ENCODE assay signal across 10 cellular contexts in the genomic region with DNA sequence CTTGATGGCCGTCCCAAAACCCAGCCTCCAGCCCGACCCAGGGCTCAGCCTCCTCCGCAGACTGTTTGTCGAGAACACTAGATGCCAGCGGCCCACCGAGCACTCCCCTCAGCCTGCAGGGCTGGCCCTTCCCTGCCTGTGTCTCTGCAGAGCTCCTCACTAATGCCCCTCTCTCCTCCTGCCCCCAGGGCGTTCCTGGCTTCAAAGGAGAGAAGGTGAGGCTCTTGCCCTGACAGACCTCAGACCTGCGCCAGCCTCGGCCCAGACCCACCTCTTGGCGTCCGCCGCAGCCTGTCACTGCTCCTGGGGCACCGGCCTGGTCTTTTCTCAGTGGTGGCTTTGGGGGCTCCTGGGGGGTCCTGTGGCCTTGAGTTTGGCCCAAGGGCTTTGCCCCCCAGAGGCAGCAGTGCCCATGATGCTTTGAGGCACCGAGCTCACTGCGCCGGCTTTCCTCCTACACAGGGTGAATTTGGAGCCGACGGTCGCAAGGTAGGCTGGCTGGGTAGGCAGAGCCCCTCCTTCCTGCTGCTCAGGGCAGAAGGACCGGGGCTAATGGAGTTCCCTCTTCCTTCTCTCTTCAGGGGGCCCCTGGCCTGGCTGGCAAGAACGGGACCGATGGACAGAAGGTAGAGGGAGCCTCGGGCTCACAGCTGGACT. TPM values are rescaled to one million over a fixed set of nuclear protein-coding genes. Genes with fewer than 3 reads are reported as not detected.
DNase-seq lines count a peak whose midpoint lies in the region; ATAC-seq and TF ChIP-seq lines count a peak whose summit lies in the region.
"Had no signal": no experiment of that assay in that cellular context is flagged by ENCODE, and none has a peak within 500 bp of the region (broad histone marks: within the 10 kb centered on the region; RNA-seq: fewer than 3 reads in every experiment).

No MANE protein-coding gene starts in this region.

- DNase-seq in activated CD4-positive, alpha-beta T cell treated with anti-CD3 and anti-CD28 coated beads for 36 hours: peak; percentile 0
- no peak for DNase-seq in activated CD4-positive, alpha-beta T cell treated with anti-CD3 and anti-CD28 coated beads for 4 hours
- peak in 7 of 10 donors; percentile 0 to 37 (median 25) for DNase-seq in dorsolateral prefrontal cortex
- peak; percentile 43 for DNase-seq in lower lobe of right lung
- peak; percentile 59 to 76 for DNase-seq in suprapubic skin (ENCODE audit: low spot score in 2 of 2)
- no peak for DNase-seq in DMS79 (lab: John Stamatoyannopoulos, UW)
- no peak for DNase-seq in HAP-1 (ENCODE audit: low spot score in 2 of 2)
- DNase-seq in GF-D8 (lab: John Stamatoyannopoulos, UW): no peak
- DNase-seq: immature natural killer cell had no signal

- peaks cover 1% of the 10 kb centered on the region for H3K36me3 Mint-ChIP-seq in activated CD4-positive, alpha-beta T cell treated with anti-CD3 and anti-CD28 coated beads for 36 hours (ENCODE audit: low read depth)
- H3K36me3 Mint-ChIP-seq: immature natural killer cell had no signal

- intact Hi-C loops in activated CD4-positive, alpha-beta T cell treated with anti-CD3 and anti-CD28 coated beads for 36 hours (cut with DNase I, micrococcal nuclease): no loop called here
- intact Hi-C loops in dorsolateral prefrontal cortex (cut with DNase I) (no loop called here), lower lobe of right lung (cut with DNase I) (no loop called here)

- H3K4me1 ChIP-seq in lower lobe of right lung: no peaks in the 10 kb centered on the region
- peaks cover 6% of the 10 kb centered on the region for H3K4me1 ChIP-seq in suprapubic skin
- no peaks in the 10 kb centered on the region for H3K4me1 ChIP-seq in HAP-1

- H3K9me3 Mint-ChIP-seq in activated CD4-positive, alpha-beta T cell treated with anti-CD3 and anti-CD28 coated beads for 36 hours (ENCODE audit: low read depth): no peaks in the 10 kb centered on the region
- H3K9me3 Mint-ChIP-seq: HFFc6 had no signal

- no peak for TF ChIP-seq POLR2A in suprapubic skin (IDR thresholded peaks at IDR 0.05)

- H3K9me3 ChIP-seq in lower lobe of right lung: peaks cover 5% of the 10 kb centered on the region
- H3K9me3 ChIP-seq in suprapubic skin: no peaks in the 10 kb centered on the region
- no peaks in the 10 kb centered on the region for H3K9me3 ChIP-seq in HAP-1

- no peak for TF ChIP-seq CTCF in dorsolateral prefrontal cortex (IDR thresholded peaks at IDR 0.05 in 54 of 56, conservative IDR thresholded peaks at IDR 0.05 in 2 of 56; ENCODE audit: low read depth in 1 of 56, partially characterized antibody in 56 of 56)
- TF ChIP-seq CTCF in lower lobe of right lung (IDR thresholded peaks at IDR 0.05): no peak
- TF ChIP-seq CTCF in suprapubic skin (IDR thresholded peaks at IDR 0.05): no peak

- H3K36me3 ChIP-seq in lower lobe of right lung (peaks cover 89% of the 10 kb centered on the region), suprapubic skin (peaks cover 85% of the 10 kb centered on the region), HAP-1 (replicated peaks) (peaks cover 12% of the 10 kb centered on the region)

- H3K27me3 ChIP-seq in dorsolateral prefrontal cortex (peaks cover 0 to 5% (median 0%) of the 10 kb centered on the region in 45 donors), lower lobe of right lung (ENCODE audit: low read depth) (no peaks in the 10 kb centered on the region), suprapubic skin (no peaks in the 10 kb centered on the region), HAP-1 (ENCODE audit: low read depth) (no peaks in the 10 kb centered on the region)

- POLR2A ChIA-PET in activated CD4-positive, alpha-beta T cell treated with anti-CD3 and anti-CD28 coated beads for 36 hours (lab: Charles Lee): no interaction called here

- in situ Hi-C loops in HAP-1 (cut with MboI; ENCODE audit: low sequenced_read_pairs): no loop called here

- H3K4me1 Mint-ChIP-seq in activated CD4-positive, alpha-beta T cell treated with anti-CD3 and anti-CD28 coated beads for 36 hours: no peaks in the 10 kb centered on the region
- H3K4me1 Mint-ChIP-seq: immature natural killer cell had no signal

- no peak for TF ChIP-seq EP300 in suprapubic skin (IDR thresholded peaks at IDR 0.05)

- WGBS in suprapubic skin: 89% methylated on average over 14 of the region's 23 CpGs

- ATAC-seq in activated CD4-positive, alpha-beta T cell treated with anti-CD3 and anti-CD28 coated beads for 36 hours: no peak
- ATAC-seq in lower lobe of right lung: no peak

- CTCF ChIA-PET in activated CD4-positive, alpha-beta T cell treated with anti-CD3 and anti-CD28 coated beads for 36 hours (lab: Charles Lee): interaction anchor here (0.6 kb wide), 1 partner anchor 54 kb away, joined by 3 read pairs; no protein-coding TSS in a partner anchor

- H3K4me3 ChIP-seq in dorsolateral prefrontal cortex (no peak overlapping the region), lower lobe of right lung (no peak overlapping the region), suprapubic skin (no peak overlapping the region), HAP-1 (no peak overlapping the region)

- H3K27me3 Mint-ChIP-seq in activated CD4-positive, alpha-beta T cell treated with anti-CD3 and anti-CD28 coated beads for 36 hours: no peaks in the 10 kb centered on the region

- no peak overlapping the region for H3K27ac Mint-ChIP-seq in activated CD4-positive, alpha-beta T cell treated with anti-CD3 and anti-CD28 coated beads for 36 hours
- H3K27ac Mint-ChIP-seq: HFFc6 had no signal

- no peak overlapping the region for H3K4me3 Mint-ChIP-seq in activated CD4-positive, alpha-beta T cell treated with anti-CD3 and anti-CD28 coated beads for 36 hours
- H3K4me3 Mint-ChIP-seq: HFFc6, immature natural killer cell had no signal

- H3K27ac ChIP-seq in dorsolateral prefrontal cortex (no peak overlapping the region), lower lobe of right lung (no peak overlapping the region), suprapubic skin (no peak overlapping the region)

RNA-seq across cellular contexts. Expression of gene COL6A2, which starts 18.4 kb away (rescaled TPM):
- 1 to 10 TPM; 3.3 to 3.4 TPM for total RNA-seq in activated CD4-positive, alpha-beta T cell treated with anti-CD3 and anti-CD28 coated beads for 36 hours
- total RNA-seq in dorsolateral prefrontal cortex: 10 to 100 TPM in 83 of 120 experiments, 1 to 10 TPM in 37; 4.3 to 57.2 (median 12.6) TPM
- total RNA-seq in lower lobe of right lung: 227 TPM
- total RNA-seq in suprapubic skin: 100 to 1,000 TPM in 3 of 4 donors, 10 to 100 TPM in 1; 88.9 to 150 (median 126) TPM

RNA-seq across cellular contexts. Expression of gene FTCD, which starts 39.1 kb away (rescaled TPM):
- total RNA-seq in activated CD4-positive, alpha-beta T cell treated with anti-CD3 and anti-CD28 coated beads for 36 hours: under 1 TPM; 0.16 to 0.23 TPM
- 10 to 100 TPM in 104 of 120 experiments, 1 to 10 TPM in 16; 4.0 to 48.0 (median 20.5) TPM for total RNA-seq in dorsolateral prefrontal cortex
- 1.5 TPM for total RNA-seq in lower lobe of right lung
- not detected for total RNA-seq in suprapubic skin

Comparison
In these comparisons a context has a peak if more than half of its experiments do, and no peak if none do; other contexts are left out.
1. DNase-seq: peak in activated CD4-positive, alpha-beta T cell treated with anti-CD3 and anti-CD28 coated beads for 36 hours (single experiment), dorsolateral prefrontal cortex (7 of 10), lower lobe of right lung (single experiment) and suprapubic skin (2 of 2); none in activated CD4-positive, alpha-beta T cell treated with anti-CD3 and anti-CD28 coated beads for 4 hours (0 of 2), DMS79 (single experiment), HAP-1 (0 of 2) and GF-D8 (single experiment).